In the genomic region with DNA sequence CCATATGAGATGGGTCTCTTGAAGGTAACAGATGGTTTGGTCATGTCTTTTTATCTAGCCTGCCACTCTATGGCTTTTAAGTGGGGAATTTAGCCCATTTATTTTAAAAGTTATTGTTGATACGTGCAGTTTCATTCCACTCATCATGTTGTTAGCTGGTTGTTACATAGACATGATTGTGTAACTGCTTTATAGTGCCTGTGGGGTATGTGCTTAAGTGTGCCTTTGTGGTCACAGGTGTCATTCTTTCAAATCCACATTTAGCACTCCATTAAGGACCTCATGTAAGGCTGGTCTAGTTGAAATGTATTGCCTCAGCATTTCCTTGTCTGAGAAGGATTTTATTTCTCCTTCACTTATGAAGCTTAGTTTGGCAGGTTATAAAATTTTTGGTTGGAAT, we compare ENCODE assay signal across 17 cellular contexts.
A peak's percentile ranks its signal among the peaks of the same experiment; 100 is the strongest.
DNase-seq lines count a peak whose midpoint lies in the region; ATAC-seq and TF ChIP-seq lines count a peak whose summit lies in the region.
"Had no signal": no experiment of that assay in that cellular context is flagged by ENCODE, and none has a peak within 500 bp of the region (broad histone marks: within the 10 kb centered on the region; RNA-seq: fewer than 3 reads in every experiment).

No MANE protein-coding gene starts in this region.

- no peaks in the 10 kb centered on the region for H3K36me3 ChIP-seq in upper lobe of right lung

- intact Hi-C loops in upper lobe of right lung (cut with DNase I) = no loop called here

- H3K4me1 ChIP-seq in foreskin keratinocyte (no peaks in the 10 kb centered on the region), upper lobe of right lung (no peaks in the 10 kb centered on the region)

- DNase-seq in NCI-H345 treated with DMSO at 0.1 percent for 48 hours (lab: John Stamatoyannopoulos, UW; ENCODE audit: unreplicated experiment) (peak; percentile 6), NCI-H345 (lab: John Stamatoyannopoulos, UW) (no peak), RPMI8226 (peak; percentile 53), foreskin keratinocyte (peak; percentile 17 to 70), upper lobe of right lung (no peak), NCI-H1105 treated with DMSO at 0.1 percent for 48 hours (lab: John Stamatoyannopoulos, UW) (no peak), retina (no peak)
- DNase-seq: GOT3, NCI-H1092, NCI-H1694 treated with DMSO at 0.1 percent for 48 hours, NCI-H69, SIG-M5, SK-N-SH had no signal

- no peak for ATAC-seq in foreskin keratinocyte
- ATAC-seq in upper lobe of right lung = peak; percentile 49
- ATAC-seq in GM18517 (IDR thresholded peaks at IDR 0.05; ENCODE audit: unreplicated experiment) = no peak
- ATAC-seq: GM12878, HCT116 had no signal

- H3K9me3 ChIP-seq in upper lobe of right lung = no peaks in the 10 kb centered on the region
- H3K9me3 ChIP-seq: SK-N-SH had no signal

- H3K4me3 ChIP-seq in upper lobe of right lung = no peak overlapping the region
- H3K4me3 ChIP-seq: GM12878 had no signal

- H3K27ac ChIP-seq in foreskin keratinocyte = no peak overlapping the region
- H3K27ac ChIP-seq in upper lobe of right lung = no peak overlapping the region
- H3K27ac ChIP-seq: C4-2B had no signal

- TF ChIP-seq CTCF in foreskin keratinocyte (conservative IDR thresholded peaks at IDR 0.05) = no peak
- TF ChIP-seq CTCF in upper lobe of right lung (IDR thresholded peaks at IDR 0.05) = no peak

- H3K27me3 ChIP-seq in foreskin keratinocyte (no peaks in the 10 kb centered on the region), upper lobe of right lung (no peaks in the 10 kb centered on the region)

Comparison
In these comparisons a context has a peak if more than half of its experiments do, and no peak if none do; other contexts are left out.
1. DNase-seq: peak in NCI-H345 treated with DMSO at 0.1 percent for 48 hours (single experiment), RPMI8226 (single experiment) and foreskin keratinocyte (2 of 2); none in NCI-H345 (single experiment), upper lobe of right lung (single experiment), NCI-H1105 treated with DMSO at 0.1 percent for 48 hours (single experiment) and retina (single experiment).